ENCODE assay signal across 12 cellular contexts in the genomic region with DNA sequence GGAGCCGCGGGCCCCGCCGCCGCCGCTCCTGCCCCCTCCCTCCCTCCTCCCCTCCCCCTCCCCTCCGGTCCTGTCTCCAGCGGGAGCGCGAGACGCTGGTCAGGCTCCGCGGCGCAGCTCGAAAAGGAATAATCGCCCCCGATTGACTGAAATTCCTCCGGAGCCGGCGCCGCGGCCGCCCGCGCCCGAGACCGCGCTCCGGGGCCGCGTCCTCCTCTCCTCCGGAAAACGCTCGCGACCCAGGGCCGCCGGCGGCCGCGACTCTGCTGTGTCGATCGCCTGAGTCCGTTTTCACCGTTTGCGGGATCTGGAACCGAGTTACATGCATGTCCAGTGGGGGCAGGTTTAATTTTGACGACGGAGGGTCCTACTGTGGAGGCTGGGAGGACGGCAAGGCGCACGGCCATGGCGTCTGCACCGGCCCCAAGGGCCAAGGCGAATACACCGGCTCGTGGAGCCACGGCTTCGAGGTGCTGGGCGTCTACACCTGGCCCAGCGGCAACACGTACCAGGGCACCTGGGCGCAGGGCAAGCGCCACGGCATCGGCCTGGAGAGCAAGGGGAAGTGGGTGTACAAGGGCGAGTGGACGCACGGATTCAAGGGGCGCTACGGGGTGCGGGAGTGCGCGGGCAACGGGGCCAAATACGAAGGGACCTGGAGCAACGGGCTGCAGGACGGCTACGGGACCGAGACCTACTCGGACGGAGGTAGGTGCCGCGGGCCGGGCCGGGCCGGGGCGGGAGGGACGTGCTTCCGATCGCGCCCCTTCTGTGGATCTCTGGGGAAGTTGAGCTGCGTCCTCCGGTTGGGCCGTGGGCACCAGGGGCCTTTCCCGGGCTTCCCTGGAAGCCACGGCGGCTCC. TPM values are rescaled to one million over a fixed set of nuclear protein-coding genes. Genes with fewer than 3 reads are reported as not detected.
DNase-seq lines count a peak whose midpoint lies in the region; ATAC-seq and TF ChIP-seq lines count a peak whose summit lies in the region.
"Had no signal": no experiment of that assay in that cellular context is flagged by ENCODE, and none has a peak within 500 bp of the region (broad histone marks: within the 10 kb centered on the region; RNA-seq: fewer than 3 reads in every experiment).

No MANE protein-coding gene starts in this region.

- H3K9me3 ChIP-seq in cardiac muscle cell (ENCODE audit: low read depth), result no peaks in the 10 kb centered on the region
- H3K9me3 ChIP-seq in right atrium auricular region, result no peaks in the 10 kb centered on the region
- no peaks in the 10 kb centered on the region for H3K9me3 ChIP-seq in iPS-18c (ENCODE audit: control insufficient read depth, insufficient read depth, low read length)
- no peaks in the 10 kb centered on the region for H3K9me3 ChIP-seq in thoracic aorta
- H3K9me3 ChIP-seq: adrenal gland, SJCRH30, thyroid gland had no signal

- H3K4me3 ChIP-seq in cardiac muscle cell, result peak overlapping the region; percentile 69
- peak overlapping the region in 1 of 2 donors; percentile 15 for H3K4me3 ChIP-seq in right atrium auricular region
- peak overlapping the region; percentile 87 for H3K4me3 ChIP-seq in iPS-18c (ENCODE audit: insufficient read depth, low read depth, low read length)
- H3K4me3 ChIP-seq in thoracic aorta, result peak overlapping the region; percentile 52
- H3K4me3 ChIP-seq: adrenal gland, SJCRH30, thyroid gland had no signal

- TF ChIP-seq CTCF in cardiac muscle cell (IDR thresholded peaks at IDR 0.05; ENCODE audit: low read depth, low read length) (no peak), right atrium auricular region (IDR thresholded peaks at IDR 0.05) (no peak), thoracic aorta (IDR thresholded peaks at IDR 0.05) (no peak)

- ATAC-seq in thoracic aorta (ENCODE audit: insufficient number of reproducible peaks, low FRiP score, low read depth) (no peak), GM21529 (IDR thresholded peaks at IDR 0.05; ENCODE audit: unreplicated experiment) (no peak), HG02678 (IDR thresholded peaks at IDR 0.05; ENCODE audit: unreplicated experiment) (no peak), HG03442 (IDR thresholded peaks at IDR 0.05; ENCODE audit: unreplicated experiment) (no peak)

- H3K4me1 ChIP-seq in cardiac muscle cell (ENCODE audit: low read depth) (peaks cover 9% of the 10 kb centered on the region), right atrium auricular region (peaks cover 0 to 11% of the 10 kb centered on the region in 2 donors), thoracic aorta (ENCODE audit: control insufficient read depth in 1 of 2, low read depth in 2 of 2) (peaks cover 0 to 7% of the 10 kb centered on the region in 2 donors)
- H3K4me1 ChIP-seq: adrenal gland, SJCRH30, thyroid gland had no signal

- H3K27me3 ChIP-seq in cardiac muscle cell (peaks cover 48% of the 10 kb centered on the region), right atrium auricular region (peaks cover 0 to 6% of the 10 kb centered on the region in 2 donors), thoracic aorta (replicated peaks; ENCODE audit: insufficient read depth) (no peaks in the 10 kb centered on the region)
- H3K27me3 ChIP-seq: SJCRH30 had no signal

- H3K36me3 ChIP-seq in cardiac muscle cell (no peaks in the 10 kb centered on the region), right atrium auricular region (no peaks in the 10 kb centered on the region), thoracic aorta (no peaks in the 10 kb centered on the region)
- H3K36me3 ChIP-seq: adrenal gland, SJCRH30, thyroid gland had no signal

- H3K27ac ChIP-seq in cardiac muscle cell (peak overlapping the region; percentile 20), right atrium auricular region (no peak overlapping the region), thoracic aorta (no peak overlapping the region)
- H3K27ac ChIP-seq: adrenal gland, SJCRH30, thyroid gland had no signal

- DNase-seq in cardiac muscle cell (ENCODE audit: low read depth in 1 of 2, low spot score in 1 of 2) (peak in 1 of 2 donors; percentile 76), right atrium auricular region (ENCODE audit: low spot score) (no peak), thoracic aorta (ENCODE audit: low spot score) (no peak)
- DNase-seq in activated T-cell treated with anti-CD3 and anti-CD28 coated beads, Interleukin-2, amount 50 U/mL, for 48 hours, result peak; percentile 29 to 32
- DNase-seq: adrenal gland, SJCRH30, thyroid gland had no signal

RNA-seq across cellular contexts. Expression of a gene that starts 0.7 kb away (rescaled TPM):
- 33.9 and 39.3 TPM in 2 replicates for total RNA-seq in cardiac muscle cell
- polyA plus RNA-seq in cardiac muscle cell, result 8.0 and 15.5 TPM in 2 replicates
- under 1 TPM; 0.08 to 0.11 TPM for total RNA-seq in right atrium auricular region
- not detected for total RNA-seq in thoracic aorta
- total RNA-seq: SJCRH30, skeletal muscle tissue had no signal

Comparison
In these comparisons a context has a peak if more than half of its experiments do, and no peak if none do; other contexts are left out.
1. RNA of a gene that starts 0.7 kb away (total RNA-seq): 33.9 to 39.3 TPM in cardiac muscle cell; 0.08 to 0.11 TPM in right atrium auricular region and not detected in thoracic aorta; every median in the first group is over 10 times any median in the second.
2. DNase-seq: peak in activated T-cell treated with anti-CD3 and anti-CD28 coated beads, Interleukin-2, amount 50 U/mL, for 48 hours (2 of 2); none in right atrium auricular region (single experiment) and thoracic aorta (single experiment).